In genomic region chr11:3156661-3157311, GRCh38 we compare ENCODE assay signal across 16 cellular contexts. TPM values are rescaled to one million over a fixed set of nuclear protein-coding genes. Genes with fewer than 3 reads are reported as not detected.
DNase-seq lines count a peak whose midpoint lies in the region; ATAC-seq, FAIRE-seq and TF ChIP-seq lines count a peak whose summit lies in the region.
"Had no signal": no experiment of that assay in that cellular context is flagged by ENCODE, and none has a peak within 500 bp of the region (broad histone marks: within the 10 kb centered on the region; RNA-seq: fewer than 3 reads in every experiment).

No MANE protein-coding gene starts in this region.

- H4K5ac ChIP-seq in H1 (ENCODE audit: insufficient read length, low read depth, low read length): no peak overlapping the region

- H3K9ac ChIP-seq in H1 (replicated peaks in 1 of 4; ENCODE audit: extremely low read depth in 1 of 4, low read depth in 3 of 4, low read length in 3 of 4): no peak overlapping the region

- no peak overlapping the region for H3K14ac ChIP-seq in H1 (ENCODE audit: insufficient read length)

- no peak for TF ChIP-seq EP300 in H1 (IDR thresholded peaks at IDR 0.05; ENCODE audit: borderline replicate concordance in 1 of 2, low read depth in 2 of 2, low read length in 2 of 2)

- peaks cover 0 to 2% of the 10 kb centered on the region in 2 experiments for H4K20me1 ChIP-seq in H1 (replicated peaks in 1 of 2; ENCODE audit: control insufficient read depth in 1 of 2, insufficient read depth in 2 of 2, low read length in 2 of 2)

- no peak for DNase-seq in H1 (ENCODE audit: low read depth in 1 of 2, low spot score in 2 of 2)
- peak; percentile 62 to 66 for DNase-seq in thyroid gland
- no peak for DNase-seq in activated effector memory CD4-positive, alpha-beta T cell treated with Interleukin-2 at 50 U/mL for 16 hours
- no peak for DNase-seq in activated CD8-positive, alpha-beta memory T cell treated with anti-CD3 and anti-CD28 coated beads, Interleukin-2, amount 50 U/mL, for 48 hours
- DNase-seq in OCI-M1 (lab: John Stamatoyannopoulos, UW): no peak
- DNase-seq: activated CD8-positive, alpha-beta memory T cell treated with anti-CD3 and anti-CD28 coated beads for 24 hours; adrenal gland; Caco-2; HCEC 1CT; NCI-H1930; T-helper 9 cell had no signal

- no peak overlapping the region for H4K91ac ChIP-seq in H1 (replicated peaks; ENCODE audit: insufficient read length, low read length)

- H3K27me3 ChIP-seq in H1 (replicated peaks in 1 of 4; ENCODE audit: control insufficient read depth in 3 of 4, extremely low read depth in 1 of 4, insufficient read depth in 3 of 4, low read length in 3 of 4) (peaks cover 0 to 4% (median 2%) of the 10 kb centered on the region in 4 experiments; a peak in 3 of 7 replicates), muscle layer of duodenum (ENCODE audit: low read depth, low read length) (no peaks in the 10 kb centered on the region), thyroid gland (no peaks in the 10 kb centered on the region)
- H3K27me3 ChIP-seq: adrenal gland had no signal

- CTCF ChIA-PET in H1 (lab: Charles Lee; ENCODE audit: partially characterized antibody): interaction anchor here (0.7 to 1.4 kb wide), 4 partner anchors 11 to 98 kb away, joined by 3 to 4 read pairs (median 3); no protein-coding TSS in a partner anchor

- WGBS in H1 (ENCODE audit: extremely low coverage in 1 of 2, insufficient coverage in 1 of 2, insufficient read length in 1 of 2, insufficient replicate concordance in 2 of 2, low coverage in 1 of 2, low lambda C conversion rate in 2 of 2, missing lambda C conversion rate in 1 of 2), 2 experiments: 87% methylated on average over 31 of the region's 31 CpGs; no CpG with 5 or more reads in 1 of the 2 experiments
- WGBS in thyroid gland, 2 donors: 41 to 42% methylated on average over 21 to 31 of the region's 31 CpGs

- H3K23ac ChIP-seq in H1 (ENCODE audit: insufficient read length): no peak overlapping the region

- POLR2A ChIA-PET in H1 (lab: Charles Lee; ENCODE audit: partially characterized antibody): interaction anchor here (0.9 kb wide), 1 partner anchor 133 kb away, joined by 4 read pairs; no protein-coding TSS in a partner anchor

- no peak for TF ChIP-seq RAD21 in H1 (IDR thresholded peaks at IDR 0.05 in 1 of 2, conservative IDR thresholded peaks at IDR 0.05 in 1 of 2; ENCODE audit: low read depth in 2 of 2, low read length in 2 of 2)

- TF ChIP-seq CTCF in H1 (IDR thresholded peaks at IDR 0.05; ENCODE audit: control extremely low read depth in 1 of 3, insufficient read depth in 1 of 3, low read depth in 1 of 3, low read length in 3 of 3) (no peak), thyroid gland (IDR thresholded peaks at IDR 0.05) (no peak)

- H3K36me3 ChIP-seq in KOPT-K1 (ENCODE audit: insufficient read depth, low read length) (peaks cover 71% of the 10 kb centered on the region), H1 (ENCODE audit: control insufficient read depth in 2 of 4, insufficient read depth in 4 of 4, low read length in 3 of 4) (no peaks in the 10 kb centered on the region), muscle layer of duodenum (ENCODE audit: control insufficient read depth in 1 of 2, insufficient read depth in 2 of 2, low read length in 2 of 2) (peaks cover 4 to 8% of the 10 kb centered on the region in 2 donors), thyroid gland (no peaks in the 10 kb centered on the region)
- H3K36me3 ChIP-seq: adrenal gland had no signal

- H2BK15ac ChIP-seq in H1 (ENCODE audit: low read length): 0 out of 2 replicates have a peak overlapping the region, but pooled peaks have one; percentile 81

- no peak for FAIRE-seq in H1 (lab: Jason Lieb, UNC)
- FAIRE-seq: GM19239 had no signal

- peaks cover 9% of the 10 kb centered on the region for H3K23me2 ChIP-seq in H1 (ENCODE audit: low read depth, low read length)

- H2BK12ac ChIP-seq in H1 (ENCODE audit: low read depth, low read length): peak overlapping the region; percentile 75

- no peak overlapping the region for H2BK120ac ChIP-seq in H1 (replicated peaks; ENCODE audit: low read depth, low read length)

- H3K18ac ChIP-seq in H1 (ENCODE audit: extremely low read depth, low read length): no peak overlapping the region

- TF ChIP-seq POLR2A in H1 (IDR thresholded peaks at IDR 0.05; ENCODE audit: control extremely low read depth in 1 of 2, low read depth in 2 of 2, low read length in 2 of 2) (no peak), thyroid gland (IDR thresholded peaks at IDR 0.05) (no peak)

- H4K8ac ChIP-seq in H1 (ENCODE audit: extremely low read depth, insufficient read depth, low read length): 0 out of 2 replicates have a peak overlapping the region, but pooled peaks have one; percentile 36

- no peak overlapping the region for H2AK5ac ChIP-seq in H1 (ENCODE audit: low read depth, low read length)

- H3K79me1 ChIP-seq in H1 (ENCODE audit: low read depth, low read length): peaks cover 6% of the 10 kb centered on the region

- no peak overlapping the region for H2BK5ac ChIP-seq in H1 (ENCODE audit: low read depth, low read length)

- ATAC-seq in HG03565 (IDR thresholded peaks at IDR 0.05; ENCODE audit: unreplicated experiment): no peak

- intact Hi-C loops in thyroid gland (cut with DNase I): no loop called here

- no peak overlapping the region for H2BK20ac ChIP-seq in H1 (ENCODE audit: low read length)

- no peak overlapping the region for H3K4me2 ChIP-seq in H1 (ENCODE audit: insufficient read depth in 1 of 2, low read depth in 2 of 2, low read length in 2 of 2)
- H3K4me2 ChIP-seq: PC-9 had no signal

- no peak overlapping the region for H3K4ac ChIP-seq in H1 (replicated peaks; ENCODE audit: insufficient read length, low read depth, low read length)

- H3K9me3 ChIP-seq in KOPT-K1 (ENCODE audit: insufficient read depth, low read length, poor library complexity, severe bottlenecking) (no peaks in the 10 kb centered on the region), H1 (ENCODE audit: insufficient read depth in 2 of 2, low read depth in 1 of 2, low read length in 1 of 2) (no peaks in the 10 kb centered on the region), muscle layer of duodenum (ENCODE audit: control insufficient read depth in 1 of 2, low read length in 2 of 2) (no peaks in the 10 kb centered on the region), thyroid gland (no peaks in the 10 kb centered on the region)
- H3K9me3 ChIP-seq: adrenal gland, Caco-2 had no signal

- H3K4me1 ChIP-seq in H1 (replicated peaks in 1 of 4; ENCODE audit: control insufficient read depth in 3 of 4, insufficient read depth in 4 of 4, low read length in 3 of 4) (peaks cover 8 to 40% (median 33%) of the 10 kb centered on the region in 4 experiments), muscle layer of duodenum (ENCODE audit: control insufficient read depth in 1 of 2, insufficient read depth in 2 of 2, low read length in 2 of 2) (peaks cover 40 to 86% of the 10 kb centered on the region in 2 donors), thyroid gland (peaks cover 23 to 63% of the 10 kb centered on the region in 2 donors)

- peaks cover 2 to 3% of the 10 kb centered on the region in 2 experiments; a peak in 2 of 4 replicates for H3K79me2 ChIP-seq in H1 (ENCODE audit: control insufficient read depth in 1 of 2, insufficient read depth in 2 of 2, low read length in 2 of 2)

- no peak overlapping the region for H3K56ac ChIP-seq in H1 (replicated peaks; ENCODE audit: insufficient read length, low read depth, low read length)

- no peak overlapping the region for H3K4me3 ChIP-seq in H1 (ENCODE audit: extremely low read depth in 1 of 4, insufficient read depth in 2 of 4, low read depth in 3 of 4, low read length in 4 of 4)
- H3K4me3 ChIP-seq in muscle layer of duodenum (ENCODE audit: low read depth in 1 of 2, low read length in 2 of 2): peak overlapping the region in 1 of 2 donors; percentile 33
- no peak overlapping the region for H3K4me3 ChIP-seq in thyroid gland (replicated peaks in 1 of 3)
- H3K4me3 ChIP-seq: adrenal gland, PC-9 had no signal

- H3K27ac ChIP-seq in KOPT-K1 (ENCODE audit: low read depth, low read length, poor library complexity, severe bottlenecking) (peak overlapping the region; percentile 72), H1 (ENCODE audit: low read depth, low read length) (no peak overlapping the region), muscle layer of duodenum (ENCODE audit: low read length) (peak overlapping the region; percentile 47), thyroid gland (no peak overlapping the region)
- H3K27ac ChIP-seq: PC-9 had no signal

- no peak overlapping the region for H2AFZ ChIP-seq in H1 (ENCODE audit: low read length)
- H2AFZ ChIP-seq: PC-9 had no signal

TF ChIP-seq in H1, 55 proteins besides CTCF, POLR2A, EP300 and RAD21:
- TF ChIP-seq SAP30 (IDR thresholded peaks at IDR 0.05; ENCODE audit: insufficient read depth, insufficient replicate concordance, low read length) (no peak), SRF (IDR thresholded peaks at IDR 0.05; ENCODE audit: low read depth, low read length) (no peak), KDM1A (IDR thresholded peaks at IDR 0.05; ENCODE audit: borderline replicate concordance, low read length) (peak; percentile 21; the same call in 1 of the 2 replicates), CHD1 (IDR thresholded peaks at IDR 0.05; ENCODE audit: low read depth, low read length) (no peak)

RNA-seq across cellular contexts. Expression of gene OSBPL5, which starts 8.3 kb away (rescaled TPM):
- 7.9 and 9.9 TPM in 2 replicates for total RNA-seq in H1 (2021; fragmentation: NEBNext Ultra II Directional; extraction: Animal tissue kit (Norgen Biotek cat#: 25700))
- 3.4 and 6.0 TPM in 2 replicates for polyA plus RNA-seq in H1 (2011; rRNA removed)
- 5.8 TPM for polyA plus RNA-seq in H1 (2011; cell fraction: cytosol; rRNA removed)
- 19.5 TPM for polyA plus RNA-seq in H1 (2011; cell fraction: nucleus; rRNA removed)
- polyA plus RNA-seq in H1 (2012, experiment 1 of 2): 3.8 to 7.3 TPM (median 6.6 TPM) in 4 replicates
- polyA plus RNA-seq in H1 (2012, experiment 2 of 2): 4.9 TPM
- polyA plus RNA-seq in H1 (2013, experiment 1 of 2): 3.3 TPM
- polyA plus RNA-seq in H1 (2013, experiment 2 of 2): 2.9 TPM
- 4.3 and 5.5 TPM in 2 replicates for polyA minus RNA-seq in H1 (2011; rRNA and poly(A)+ RNA removed)
- polyA minus RNA-seq in H1 (2011; cell fraction: cytosol; rRNA and poly(A)+ RNA removed): 9.7 TPM
- polyA minus RNA-seq in H1 (2011; cell fraction: nucleus; rRNA and poly(A)+ RNA removed): 13.0 TPM
- 10 to 100 TPM; 24.2 to 46.7 (median 34.4) TPM for total RNA-seq in thyroid gland

Comparison
In these comparisons a context has a peak if more than half of its experiments do, and no peak if none do; other contexts are left out.
1. H3K27ac ChIP-seq: peak in KOPT-K1 (single experiment) and muscle layer of duodenum (single experiment); none in H1 (single experiment) and thyroid gland (0 of 3).
2. DNase-seq: peak in thyroid gland (2 of 2); none in H1 (0 of 2), activated effector memory CD4-positive, alpha-beta T cell treated with Interleukin-2 at 50 U/mL for 16 hours (single experiment), activated CD8-positive, alpha-beta memory T cell treated with anti-CD3 and anti-CD28 coated beads, Interleukin-2, amount 50 U/mL, for 48 hours (single experiment) and OCI-M1 (single experiment).